ENCODE assay signal across 25 cellular contexts in the genomic region with DNA sequence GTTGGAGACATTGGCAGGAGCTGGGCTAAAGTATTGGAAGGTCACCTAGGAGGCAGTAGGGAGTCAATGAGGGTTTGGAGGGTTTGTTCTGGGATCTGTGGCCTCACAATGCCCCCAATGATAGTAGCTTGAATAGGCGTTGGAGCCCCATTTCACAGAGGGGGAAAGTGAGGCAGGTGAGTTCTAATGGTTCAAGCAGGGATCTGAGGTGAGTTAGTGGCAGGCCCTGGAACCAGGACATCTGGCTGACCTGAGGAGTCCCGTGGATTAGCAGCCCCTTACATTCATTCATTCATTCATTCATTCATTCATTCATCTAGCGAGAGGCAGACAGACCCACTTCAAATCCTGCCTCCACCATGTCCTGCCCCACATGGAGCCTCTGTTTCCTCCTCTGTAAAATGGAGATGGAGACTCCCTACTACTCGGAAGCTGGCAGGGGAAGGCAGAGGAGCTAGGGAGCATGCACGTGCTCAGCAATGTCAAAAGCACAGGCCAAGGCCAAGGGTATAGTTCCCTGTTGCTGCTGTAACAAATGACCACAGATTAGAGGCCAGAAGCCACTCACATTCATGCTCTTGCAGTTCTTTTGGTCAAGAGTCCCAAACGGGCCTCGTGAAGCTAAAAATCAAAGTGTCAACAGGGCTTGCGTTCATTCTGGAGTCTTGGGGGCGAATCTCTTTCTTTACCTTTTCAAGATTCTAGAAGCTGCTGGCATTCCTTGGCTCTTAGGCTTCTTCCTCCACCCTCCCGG. TPM values are rescaled to one million over a fixed set of nuclear protein-coding genes. Genes with fewer than 3 reads are reported as not detected.
DNase-seq lines count a peak whose midpoint lies in the region; FAIRE-seq and TF ChIP-seq lines count a peak whose summit lies in the region.
"Had no signal": no experiment of that assay in that cellular context is flagged by ENCODE, and none has a peak within 500 bp of the region (broad histone marks: within the 10 kb centered on the region; RNA-seq: fewer than 3 reads in every experiment).

No MANE protein-coding gene starts in this region.

- peaks cover 2% of the 10 kb centered on the region; the same call in 1 of the 2 replicates for H3K27me3 Mint-ChIP-seq in H9 (ENCODE audit: low read depth)
- H3K27me3 Mint-ChIP-seq: IgD-negative memory B cell had no signal

- H4K5ac ChIP-seq in H9 (ENCODE audit: insufficient read length, low read depth, low read length) (no peak overlapping the region), H1 (ENCODE audit: insufficient read length, low read depth, low read length) (no peak overlapping the region)

- H3K4me1 ChIP-seq in H9 (ENCODE audit: insufficient read depth, low read length) (no peaks in the 10 kb centered on the region), SJSA1 (replicated peaks) (peaks cover 56% of the 10 kb centered on the region), H1 (replicated peaks in 1 of 4; ENCODE audit: control insufficient read depth in 3 of 4, insufficient read depth in 4 of 4, low read length in 3 of 4) (peaks cover 0 to 10% (median 0%) of the 10 kb centered on the region in 4 experiments; a peak in 3 of 7 replicates), trophoblast cell (ENCODE audit: control insufficient read depth in 1 of 2, insufficient read depth in 2 of 2, low read length in 2 of 2) (peaks cover 15 to 23% of the 10 kb centered on the region in 2 experiments)
- H3K4me1 ChIP-seq: A549 had no signal

- no peak overlapping the region for H3K4ac ChIP-seq in H9 (ENCODE audit: low read depth, low read length)
- H3K4ac ChIP-seq in H1 (replicated peaks; ENCODE audit: insufficient read length, low read depth, low read length), result no peak overlapping the region
- H3K4ac ChIP-seq in trophoblast cell (ENCODE audit: low read depth, low read length), result no peak overlapping the region

- no peak overlapping the region for H3K18ac ChIP-seq in H9 (ENCODE audit: insufficient read length, low read depth, low read length)
- no peak overlapping the region for H3K18ac ChIP-seq in H1 (ENCODE audit: extremely low read depth, low read length)
- no peak overlapping the region for H3K18ac ChIP-seq in trophoblast cell (ENCODE audit: low read length)

- no peak overlapping the region for H2AK5ac ChIP-seq in H9 (ENCODE audit: insufficient read length, low read length)
- no peak overlapping the region for H2AK5ac ChIP-seq in H1 (ENCODE audit: low read depth, low read length)
- H2AK5ac ChIP-seq in trophoblast cell (ENCODE audit: low read length), result no peak overlapping the region

- no peak overlapping the region for H4K8ac ChIP-seq in H9 (replicated peaks; ENCODE audit: insufficient read length, low read depth, low read length)
- H4K8ac ChIP-seq in H1 (ENCODE audit: extremely low read depth, insufficient read depth, low read length), result no peak overlapping the region; the same call in 1 of the 2 replicates
- H4K8ac ChIP-seq in trophoblast cell (ENCODE audit: low read depth, low read length), result no peak overlapping the region

- H2BK5ac ChIP-seq in H9 (ENCODE audit: insufficient read length, low read length) (no peak overlapping the region), H1 (ENCODE audit: low read depth, low read length) (no peak overlapping the region), trophoblast cell (ENCODE audit: low read depth, low read length, poor library complexity) (no peak overlapping the region)

- H4K91ac ChIP-seq in H9 (ENCODE audit: insufficient read length, low read depth, low read length) (no peak overlapping the region), H1 (replicated peaks; ENCODE audit: insufficient read length, low read length) (no peak overlapping the region), trophoblast cell (ENCODE audit: low read depth, low read length) (peak overlapping the region; percentile 12)

- H2BK20ac ChIP-seq in H9 (ENCODE audit: low read depth, low read length, poor library complexity, severe bottlenecking), result no peak overlapping the region
- no peak overlapping the region for H2BK20ac ChIP-seq in H1 (ENCODE audit: low read length)

- no peak overlapping the region for H3K23ac ChIP-seq in H9 (ENCODE audit: insufficient read length, low read depth, low read length)
- H3K23ac ChIP-seq in H1 (ENCODE audit: insufficient read length), result no peak overlapping the region
- no peak overlapping the region for H3K23ac ChIP-seq in trophoblast cell (ENCODE audit: low read length)

- H3K9me3 Mint-ChIP-seq in H9, result no peaks in the 10 kb centered on the region
- H3K9me3 Mint-ChIP-seq: GM23338, IgD-negative memory B cell had no signal

- no peaks in the 10 kb centered on the region for H3K23me2 ChIP-seq in H9 (ENCODE audit: insufficient read length, low read depth, low read length, poor library complexity, severe bottlenecking)
- peaks cover 4% of the 10 kb centered on the region; the same call in 1 of the 2 replicates for H3K23me2 ChIP-seq in H1 (ENCODE audit: low read depth, low read length)

- H2AFZ ChIP-seq in H9 (ENCODE audit: low read length) (no peak overlapping the region), H1 (ENCODE audit: low read length) (no peak overlapping the region), trophoblast cell (ENCODE audit: insufficient read depth, low read length, poor library complexity) (no peak overlapping the region)
- H2AFZ ChIP-seq: GM23338, PC-9 had no signal

- no peak overlapping the region for H3K56ac ChIP-seq in H9 (ENCODE audit: insufficient read length, low read depth, low read length)
- H3K56ac ChIP-seq in H1 (replicated peaks; ENCODE audit: insufficient read length, low read depth, low read length), result no peak overlapping the region

- H3K27ac ChIP-seq in H9 (ENCODE audit: insufficient read length, low read depth, low read length) (no peak overlapping the region), SJSA1 (no peak overlapping the region), H1 (ENCODE audit: low read depth, low read length) (no peak overlapping the region), trophoblast cell (ENCODE audit: low read depth, low read length) (no peak overlapping the region)
- H3K27ac ChIP-seq: A549, PC-9, SJCRH30 had no signal

- TF ChIP-seq EP300 in H1 (IDR thresholded peaks at IDR 0.05; ENCODE audit: borderline replicate concordance in 1 of 2, low read depth in 2 of 2, low read length in 2 of 2), result no peak

- H3K79me1 ChIP-seq in H9 (ENCODE audit: insufficient read depth, low read depth, low read length, poor library complexity, severe bottlenecking), result no peaks in the 10 kb centered on the region
- no peaks in the 10 kb centered on the region; the same call in 1 of the 2 replicates for H3K79me1 ChIP-seq in H1 (ENCODE audit: low read depth, low read length)
- peaks cover 16% of the 10 kb centered on the region for H3K79me1 ChIP-seq in trophoblast cell (ENCODE audit: low read length)

- H3K4me1 Mint-ChIP-seq in H9, result peaks cover 14 to 18% of the 10 kb centered on the region in 2 experiments

- no peak overlapping the region for H2BK12ac ChIP-seq in H9 (ENCODE audit: insufficient read length, low read depth, low read length)
- H2BK12ac ChIP-seq in H1 (ENCODE audit: low read depth, low read length), result no peak overlapping the region
- H2BK12ac ChIP-seq in trophoblast cell (ENCODE audit: low read length), result peak overlapping the region; percentile 1

- DNase-seq in H9, result no peak
- peak; percentile 81 to 91 for DNase-seq in SJSA1 (ENCODE audit: low read depth in 1 of 2, low spot score in 2 of 2)
- DNase-seq in H1 (ENCODE audit: low read depth in 1 of 2, low spot score in 2 of 2), result no peak
- no peak for DNase-seq in trophoblast cell
- DNase-seq in AG08396 (ENCODE audit: low spot score), result no peak
- no peak for DNase-seq in activated CD4-positive, alpha-beta T cell treated with anti-CD3 and anti-CD28 coated beads, Interleukin-2, amount 50 U/mL, for 4 hours
- DNase-seq in midbrain (lab: John Stamatoyannopoulos, UW), result no peak
- DNase-seq: BE2C, Calu3, DMS153, DND-41, HCEC 1CT, NCI-H1105, NCI-H1436 treated with DMSO at 0.1 percent for 48 hours, NCI-H187 treated with DMSO at 0.1 percent for 48 hours, NCI-H2171 treated with DMSO at 0.1 percent for 48 hours, NCI-H446, NCI-H524 treated with DMSO at 0.1 percent for 48 hours, NCI-H774, PC-9 had no signal

- peak; percentile 18; the same call in 1 of the 3 replicates for TF ChIP-seq CTCF in H9 (conservative IDR thresholded peaks at IDR 0.05)
- peak in 1 of 3 experiments; percentile 23; a peak in 1 of 4 replicates for TF ChIP-seq CTCF in H1 (IDR thresholded peaks at IDR 0.05; ENCODE audit: control extremely low read depth in 1 of 3, insufficient read depth in 1 of 3, low read depth in 1 of 3, low read length in 3 of 3)

- no peak for FAIRE-seq in H1 (lab: Jason Lieb, UNC)
- FAIRE-seq: A549 had no signal

- H3K9me3 ChIP-seq in H9 (ENCODE audit: control insufficient read depth, low read depth, low read length) (no peaks in the 10 kb centered on the region), SJSA1 (replicated peaks) (0 out of 2 replicates have a peak, but pooled peaks cover 2% of the 10 kb centered on the region), H1 (ENCODE audit: insufficient read depth in 2 of 2, low read depth in 1 of 2, low read length in 1 of 2) (no peaks in the 10 kb centered on the region), trophoblast cell (ENCODE audit: insufficient read depth, low read depth, low read length) (peaks cover 2% of the 10 kb centered on the region)
- H3K9me3 ChIP-seq: A549, BE2C, SJCRH30 had no signal

- no peak for TF ChIP-seq RAD21 in H1 (IDR thresholded peaks at IDR 0.05 in 1 of 2, conservative IDR thresholded peaks at IDR 0.05 in 1 of 2; ENCODE audit: low read depth in 2 of 2, low read length in 2 of 2)

- H3T11ph ChIP-seq in H9 (ENCODE audit: low read length), result no peak overlapping the region

- no peak overlapping the region; a peak in 1 of 7 replicates for H3K27ac Mint-ChIP-seq in H9
- H3K27ac Mint-ChIP-seq: GM23338, IgD-negative memory B cell had no signal

- H4K20me1 ChIP-seq in H9 (ENCODE audit: control insufficient read depth, insufficient read depth, insufficient read length), result no peaks in the 10 kb centered on the region
- peaks cover 0 to 6% of the 10 kb centered on the region in 2 experiments for H4K20me1 ChIP-seq in H1 (replicated peaks in 1 of 2; ENCODE audit: control insufficient read depth in 1 of 2, insufficient read depth in 2 of 2, low read length in 2 of 2)

- H3K4me2 ChIP-seq in H9 (ENCODE audit: insufficient read depth, insufficient read length, low read length) (no peak overlapping the region), H1 (ENCODE audit: insufficient read depth in 1 of 2, low read depth in 2 of 2, low read length in 2 of 2) (no peak overlapping the region), trophoblast cell (ENCODE audit: low read length) (no peak overlapping the region)
- H3K4me2 ChIP-seq: A549, GM23338, PC-9 had no signal

- POLR2A ChIA-PET in H1 (lab: Charles Lee; ENCODE audit: partially characterized antibody), result interaction anchor here (0.6 to 1.4 kb wide), 5 partner anchors 9 to 629 kb away, joined by 3 to 6 read pairs (median 5); a partner anchor contains a TSS

- H3K4me3 ChIP-seq in SJSA1, result no peak overlapping the region
- no peak overlapping the region for H3K4me3 ChIP-seq in H1 (ENCODE audit: extremely low read depth in 1 of 4, insufficient read depth in 2 of 4, low read depth in 3 of 4, low read length in 4 of 4)
- H3K4me3 ChIP-seq in trophoblast cell (ENCODE audit: low read depth, low read length), result no peak overlapping the region
- H3K4me3 ChIP-seq: A549, GM23338, PC-9, SJCRH30 had no signal

- H3K4me3 Mint-ChIP-seq in H9, result no peak overlapping the region
- H3K4me3 Mint-ChIP-seq: CD14-positive monocyte, GM23338, IgD-negative memory B cell had no signal

- TF ChIP-seq POLR2A in H1 (IDR thresholded peaks at IDR 0.05; ENCODE audit: control extremely low read depth in 1 of 2, low read depth in 2 of 2, low read length in 2 of 2), result no peak

- CTCF ChIA-PET in H1 (lab: Charles Lee; ENCODE audit: partially characterized antibody), result interaction anchor here (0.9 to 3.1 kb wide), 11 partner anchors 11 to 281 kb away, joined by 3 to 16 read pairs (median 3); no protein-coding TSS in a partner anchor

- H3K79me2 ChIP-seq in H9 (ENCODE audit: insufficient read depth, low read length), result no peaks in the 10 kb centered on the region
- H3K79me2 ChIP-seq in H1 (ENCODE audit: control insufficient read depth in 1 of 2, insufficient read depth in 2 of 2, low read length in 2 of 2), result no peaks in the 10 kb centered on the region
- peaks cover 2% of the 10 kb centered on the region for H3K79me2 ChIP-seq in trophoblast cell (ENCODE audit: control insufficient read depth, insufficient read depth, low read length, poor library complexity)

- H4K12ac ChIP-seq in trophoblast cell (ENCODE audit: low read depth, low read length), result no peak overlapping the region

- H3K14ac ChIP-seq in H9 (ENCODE audit: insufficient read depth, low read length) (no peak overlapping the region), H1 (ENCODE audit: insufficient read length) (no peak overlapping the region), trophoblast cell (ENCODE audit: low read length) (no peak overlapping the region)

- H3K36me3 Mint-ChIP-seq in H9 (ENCODE audit: insufficient read depth in 1 of 3, low read depth in 3 of 3), result no peaks in the 10 kb centered on the region
- H3K36me3 Mint-ChIP-seq: CD14-positive monocyte had no signal

- no peak overlapping the region for H2BK120ac ChIP-seq in H9 (ENCODE audit: low read depth, low read length, poor library complexity, severe bottlenecking)
- H2BK120ac ChIP-seq in H1 (replicated peaks; ENCODE audit: low read depth, low read length), result no peak overlapping the region
- H2BK120ac ChIP-seq in trophoblast cell (ENCODE audit: insufficient read depth, low read length, poor library complexity), result no peak overlapping the region

- H3K9ac ChIP-seq in H9 (ENCODE audit: extremely low read depth, insufficient read length, low read length), result no peak overlapping the region
- H3K9ac ChIP-seq in H1 (replicated peaks in 1 of 4; ENCODE audit: extremely low read depth in 1 of 4, low read depth in 3 of 4, low read length in 3 of 4), result no peak overlapping the region
- no peak overlapping the region for H3K9ac ChIP-seq in trophoblast cell (ENCODE audit: low read length)

- no CpG with 5 or more reads among the region's 10 CpGs for WGBS in H9 (ENCODE audit: extremely low coverage, insufficient read length, low lambda C conversion rate)
- 89% methylated on average over 10 of the region's 10 CpGs; no CpG with 5 or more reads in 1 of the 2 experiments for WGBS in H1 (ENCODE audit: extremely low coverage in 1 of 2, insufficient coverage in 1 of 2, insufficient read length in 1 of 2, insufficient replicate concordance in 2 of 2, low coverage in 1 of 2, low lambda C conversion rate in 2 of 2, missing lambda C conversion rate in 1 of 2), 2 experiments
- WGBS in trophoblast cell (ENCODE audit: extremely low coverage, insufficient coverage, insufficient read length), result no CpG with 5 or more reads among the region's 10 CpGs

- H3K36me3 ChIP-seq in SJSA1 (peaks cover 26% of the 10 kb centered on the region), H1 (ENCODE audit: control insufficient read depth in 2 of 4, insufficient read depth in 4 of 4, low read length in 3 of 4) (no peaks in the 10 kb centered on the region), trophoblast cell (ENCODE audit: control insufficient read depth in 1 of 2, insufficient read depth in 2 of 2, low read length in 2 of 2) (no peaks in the 10 kb centered on the region)
- H3K36me3 ChIP-seq: BE2C, SJCRH30 had no signal

- no peaks in the 10 kb centered on the region for H3K27me3 ChIP-seq in H9 (ENCODE audit: insufficient read depth, low read length)
- H3K27me3 ChIP-seq in SJSA1 (replicated peaks), result no peaks in the 10 kb centered on the region
- H3K27me3 ChIP-seq in H1 (replicated peaks in 1 of 4; ENCODE audit: control insufficient read depth in 3 of 4, extremely low read depth in 1 of 4, insufficient read depth in 3 of 4, low read length in 3 of 4), result no peaks in the 10 kb centered on the region; a peak in 1 of 7 replicates
- no peaks in the 10 kb centered on the region for H3K27me3 ChIP-seq in trophoblast cell (ENCODE audit: insufficient read depth, low read length)
- H3K27me3 ChIP-seq: BE2C, SJCRH30 had no signal

- H2BK15ac ChIP-seq in H9 (ENCODE audit: low read depth, low read length) (no peak overlapping the region), H1 (ENCODE audit: low read length) (no peak overlapping the region)

RNA-seq across cellular contexts. Expression of a gene that starts 2.2 kb away (rescaled TPM):
- total RNA-seq in H9 (2021), result not detected in 2 replicates
- 225 and 311 TPM in 2 replicates for total RNA-seq in SJSA1 (2014; rRNA removed; shearing (Covaris generic))
- total RNA-seq in H1 (2021; fragmentation: NEBNext Ultra II Directional; extraction: Animal tissue kit (Norgen Biotek cat#: 25700)), result 0.48 and 0.61 TPM in 2 replicates
- polyA plus RNA-seq in H1 (2011; rRNA removed), result 0.35 TPM in 2 replicates
- polyA plus RNA-seq in H1 (2011; cell fraction: cytosol; rRNA removed), result 0.41 TPM
- polyA plus RNA-seq in H1 (2011; cell fraction: nucleus; rRNA removed), result 0.27 TPM
- polyA plus RNA-seq in H1 (2012, experiment 1 of 2), result 0.16 to 0.42 TPM (median 0.24 TPM) in 4 replicates
- 0.26 TPM for polyA plus RNA-seq in H1 (2012, experiment 2 of 2)
- 0.55 TPM for polyA plus RNA-seq in H1 (2013, experiment 1 of 2)
- 0.68 TPM for polyA plus RNA-seq in H1 (2013, experiment 2 of 2)
- polyA minus RNA-seq in H1 (2011; rRNA and poly(A)+ RNA removed), result not detected in 2 replicates
- not detected for polyA minus RNA-seq in H1 (2011; cell fraction: cytosol; rRNA and poly(A)+ RNA removed)
- not detected for polyA minus RNA-seq in H1 (2011; cell fraction: nucleus; rRNA and poly(A)+ RNA removed)
- 16.8 and 19.9 TPM in 2 replicates for polyA plus RNA-seq in trophoblast cell (2013)
- total RNA-seq: Calu3, PC-9 had no signal
- polyA plus RNA-seq: A549 had no signal

RNA-seq across cellular contexts. Expression of a gene that starts 33.6 kb away (rescaled TPM):
- total RNA-seq in H9 (2021), result 0.09 and 0.15 TPM in 2 replicates
- total RNA-seq in SJSA1 (2014; rRNA removed; shearing (Covaris generic)), result 2.1 and 2.9 TPM in 2 replicates
- 0.13 TPM in 1 of 2 replicates, not detected in the other for total RNA-seq in H1 (2021; fragmentation: NEBNext Ultra II Directional; extraction: Animal tissue kit (Norgen Biotek cat#: 25700))
- 0.18 and 0.19 TPM in 2 replicates for polyA plus RNA-seq in H1 (2011; rRNA removed)
- 0.09 TPM for polyA plus RNA-seq in H1 (2011; cell fraction: cytosol; rRNA removed)
- 0.09 TPM for polyA plus RNA-seq in H1 (2011; cell fraction: nucleus; rRNA removed)
- polyA plus RNA-seq in H1 (2012, experiment 1 of 2), result 0.09 TPM in 1 of 4 replicates, not detected in the others
- not detected for polyA plus RNA-seq in H1 (2012, experiment 2 of 2)
- 0.08 TPM for polyA plus RNA-seq in H1 (2013, experiment 1 of 2)
- 0.06 TPM for polyA plus RNA-seq in H1 (2013, experiment 2 of 2)
- 0.10 TPM in 1 of 2 replicates, not detected in the other for polyA minus RNA-seq in H1 (2011; rRNA and poly(A)+ RNA removed)
- not detected for polyA minus RNA-seq in H1 (2011; cell fraction: cytosol; rRNA and poly(A)+ RNA removed)
- not detected for polyA minus RNA-seq in H1 (2011; cell fraction: nucleus; rRNA and poly(A)+ RNA removed)
- polyA plus RNA-seq in trophoblast cell (2013), result 3.6 and 3.7 TPM in 2 replicates

RNA-seq across cellular contexts. Expression of a gene that starts 37.7 kb away (rescaled TPM):
- 63.9 and 64.9 TPM in 2 replicates for total RNA-seq in H9 (2021)
- 86.7 and 135 TPM in 2 replicates for total RNA-seq in SJSA1 (2014; rRNA removed; shearing (Covaris generic))
- total RNA-seq in H1 (2021; fragmentation: NEBNext Ultra II Directional; extraction: Animal tissue kit (Norgen Biotek cat#: 25700)), result 78.1 and 82.3 TPM in 2 replicates
- polyA plus RNA-seq in H1 (2011; rRNA removed), result 54.5 and 72.1 TPM in 2 replicates
- 78.1 TPM for polyA plus RNA-seq in H1 (2011; cell fraction: cytosol; rRNA removed)
- polyA plus RNA-seq in H1 (2011; cell fraction: nucleus; rRNA removed), result 62.2 TPM
- 90.4 to 92.7 TPM (median 91.1 TPM) in 4 replicates for polyA plus RNA-seq in H1 (2012, experiment 1 of 2)
- polyA plus RNA-seq in H1 (2012, experiment 2 of 2), result 48.9 TPM
- 70.5 TPM for polyA plus RNA-seq in H1 (2013, experiment 1 of 2)
- 70.7 TPM for polyA plus RNA-seq in H1 (2013, experiment 2 of 2)
- 43.8 and 59.1 TPM in 2 replicates for polyA minus RNA-seq in H1 (2011; rRNA and poly(A)+ RNA removed)
- polyA minus RNA-seq in H1 (2011; cell fraction: cytosol; rRNA and poly(A)+ RNA removed), result 19.7 TPM
- 42.0 TPM for polyA minus RNA-seq in H1 (2011; cell fraction: nucleus; rRNA and poly(A)+ RNA removed)
- polyA plus RNA-seq in trophoblast cell (2013), result 154 and 158 TPM in 2 replicates

RNA-seq across cellular contexts. Expression of a gene that starts 39.2 kb away (rescaled TPM):
- total RNA-seq in H9 (2021), result 80.7 and 89.4 TPM in 2 replicates
- total RNA-seq in SJSA1 (2014; rRNA removed; shearing (Covaris generic)), result 48.8 and 57.3 TPM in 2 replicates
- total RNA-seq in H1 (2021; fragmentation: NEBNext Ultra II Directional; extraction: Animal tissue kit (Norgen Biotek cat#: 25700)), result 89.6 and 103 TPM in 2 replicates
- polyA plus RNA-seq in H1 (2011; rRNA removed), result 16.0 and 21.4 TPM in 2 replicates
- polyA plus RNA-seq in H1 (2011; cell fraction: cytosol; rRNA removed), result 38.1 TPM
- polyA plus RNA-seq in H1 (2011; cell fraction: nucleus; rRNA removed), result 57.9 TPM
- 66.9 to 81.1 TPM (median 74.1 TPM) in 4 replicates for polyA plus RNA-seq in H1 (2012, experiment 1 of 2)
- polyA plus RNA-seq in H1 (2012, experiment 2 of 2), result 10.3 TPM
- 46.8 TPM for polyA plus RNA-seq in H1 (2013, experiment 1 of 2)
- polyA plus RNA-seq in H1 (2013, experiment 2 of 2), result 41.7 TPM
- polyA minus RNA-seq in H1 (2011; rRNA and poly(A)+ RNA removed), result 53.9 and 54.8 TPM in 2 replicates
- polyA minus RNA-seq in H1 (2011; cell fraction: cytosol; rRNA and poly(A)+ RNA removed), result 43.7 TPM
- 142 TPM for polyA minus RNA-seq in H1 (2011; cell fraction: nucleus; rRNA and poly(A)+ RNA removed)
- polyA plus RNA-seq in trophoblast cell (2013), result 32.5 and 34.0 TPM in 2 replicates

Comparison
In these comparisons a context has a peak if more than half of its experiments do, and no peak if none do; other contexts are left out.
1. DNase-seq: peak in SJSA1 (2 of 2); none in H9 (single experiment), H1 (0 of 2), trophoblast cell (0 of 2), AG08396 (single experiment), activated CD4-positive, alpha-beta T cell treated with anti-CD3 and anti-CD28 coated beads, Interleukin-2, amount 50 U/mL, for 4 hours (0 of 2) and midbrain (single experiment).
2. RNA of a gene that starts 2.2 kb away (total RNA-seq): 225 to 311 TPM in SJSA1; 0.48 to 0.61 TPM in H1 and not detected in H9; every median in the first group is over 100 times any median in the second.